1 cellular context compared by ENCODE assay signal in genomic region chr16:14072360-14072759, GRCh38.
TF ChIP-seq lines count a peak whose summit lies in the region.

No MANE protein-coding gene starts in this region.

TF ChIP-seq in HCT116, 20 proteins besides CTCF, POLR2A, EP300 and RAD21 (continued from another document):
- TF ChIP-seq TCF7L2 (IDR thresholded peaks at IDR 0.05; ENCODE audit: borderline replicate concordance, extremely low read depth, insufficient read depth, insufficient read length) = no peak
